17 cellular contexts compared by ENCODE assay signal in genomic region chr18:23250893-23251656, GRCh38.
A peak's percentile ranks its signal among the peaks of the same experiment; 100 is the strongest.
DNase-seq lines count a peak whose midpoint lies in the region; ATAC-seq and TF ChIP-seq lines count a peak whose summit lies in the region.
"Had no signal": no experiment of that assay in that cellular context is flagged by ENCODE, and none has a peak within 500 bp of the region (broad histone marks: within the 10 kb centered on the region; RNA-seq: fewer than 3 reads in every experiment).

No MANE protein-coding gene starts in this region.

- no peaks in the 10 kb centered on the region for H3K27me3 Mint-ChIP-seq in neural crest cell (ENCODE audit: low read depth)
- H3K27me3 Mint-ChIP-seq: B cell had no signal

- intact Hi-C loops in esophagus muscularis mucosa (cut with DNase I): loop anchor here (5.0 kb wide), 1 partner anchor 51 kb away; no protein-coding TSS in a partner anchor

- peaks cover 14% of the 10 kb centered on the region for H3K36me3 Mint-ChIP-seq in neural crest cell (ENCODE audit: low read depth)

- peak overlapping the region; percentile 69 to 99 (median 93) for H3K27ac ChIP-seq in BLaER1 treated with 17β-estradiol and CSF1 and Interleukin-3, amounts not matched to agents 10 nM and 100 nM
- no peak overlapping the region for H3K27ac ChIP-seq in esophagus muscularis mucosa (replicated peaks in 1 of 4)
- H3K27ac ChIP-seq: gastrocnemius medialis, KMS-11 had no signal

- H3K4me2 ChIP-seq in BLaER1 treated with 17β-estradiol and CSF1 and Interleukin-3, amounts not matched to agents 10 nM and 100 nM: peak overlapping the region; percentile 69 to 98 (median 87)
- H3K4me2 ChIP-seq: KMS-11 had no signal

- no peaks in the 10 kb centered on the region for H3K27me3 ChIP-seq in BLaER1 treated with 17β-estradiol and CSF1 and Interleukin-3, amounts not matched to agents 10 nM and 100 nM
- H3K27me3 ChIP-seq in esophagus muscularis mucosa: no peaks in the 10 kb centered on the region
- H3K27me3 ChIP-seq: gastrocnemius medialis had no signal

- peak overlapping the region; percentile 59 to 82 (median 77); a peak in 20 of 22 replicates for H3K9ac ChIP-seq in BLaER1 treated with 17β-estradiol and CSF1 and Interleukin-3, amounts not matched to agents 10 nM and 100 nM
- H3K9ac ChIP-seq: KMS-11 had no signal

- H3K4me1 Mint-ChIP-seq in neural crest cell: no peaks in the 10 kb centered on the region
- H3K4me1 Mint-ChIP-seq: B cell had no signal

- H3K36me3 ChIP-seq in BLaER1 treated with 17β-estradiol and CSF1 and Interleukin-3, amounts not matched to agents 10 nM and 100 nM: peaks cover 16 to 57% (median 42%) of the 10 kb centered on the region in 11 experiments; a peak in 17 of 22 replicates
- H3K36me3 ChIP-seq in esophagus muscularis mucosa: peaks cover 0 to 15% (median 0%) of the 10 kb centered on the region in 4 donors
- H3K36me3 ChIP-seq: gastrocnemius medialis had no signal

- TF ChIP-seq CTCF in neural crest cell (conservative IDR thresholded peaks at IDR 0.05) (no peak), esophagus muscularis mucosa (IDR thresholded peaks at IDR 0.05) (no peak)

- peak; percentile 42 to 62 for DNase-seq in NOMO-1 (lab: John Stamatoyannopoulos, UW; ENCODE audit: unreplicated experiment in 2 of 2)
- DNase-seq in neural crest cell (ENCODE audit: low read depth, low spot score): no peak
- no peak for DNase-seq in cerebellar cortex (ENCODE audit: low spot score)
- no peak for DNase-seq in Ammon's horn (ENCODE audit: low spot score)
- no peak for DNase-seq in esophagus muscularis mucosa (ENCODE audit: extremely low spot score)
- DNase-seq: activated CD8-positive, alpha-beta T cell treated with anti-CD3 and anti-CD28 coated beads, Interleukin-2, amount 10 ng/mL, durations not matched to agents 7 days and 5 days; activated naive CD4-positive, alpha-beta T cell; DMS79; islet precursor cell; NCI-H2081 treated with DMSO at 0.1 percent for 48 hours had no signal

- peaks cover 67 to 87% (median 74%) of the 10 kb centered on the region in 10 experiments for H3K4me1 ChIP-seq in BLaER1 treated with 17β-estradiol and CSF1 and Interleukin-3, amounts not matched to agents 10 nM and 100 nM
- no peaks in the 10 kb centered on the region for H3K4me1 ChIP-seq in esophagus muscularis mucosa
- H3K4me1 ChIP-seq: gastrocnemius medialis had no signal

- no peak overlapping the region for H3K4me3 Mint-ChIP-seq in neural crest cell
- H3K4me3 Mint-ChIP-seq: activated CD8-positive, alpha-beta T cell treated with anti-CD3 and anti-CD28 coated beads, Interleukin-2, amount 10 ng/mL, durations not matched to agents 7 days and 5 days; B cell; T-helper 2 cell treated with Interferon-gamma antibody and Interleukin-4, amounts not matched to agents 5 μg/mL and 100 μg/mL, for 36 hours had no signal

- WGBS in esophagus muscularis mucosa: 84% methylated on average over 13 of the region's 13 CpGs

- TF ChIP-seq EP300 in esophagus muscularis mucosa (IDR thresholded peaks at IDR 0.05): no peak

- H4K20me1 ChIP-seq in BLaER1 treated with 17β-estradiol and CSF1 and Interleukin-3, amounts not matched to agents 10 nM and 100 nM: no peaks in the 10 kb centered on the region

- ATAC-seq in esophagus mucosa (peak; percentile 31), GM18861 (IDR thresholded peaks at IDR 0.05; ENCODE audit: unreplicated experiment) (no peak)
- ATAC-seq: activated CD8-positive, alpha-beta T cell treated with anti-CD3 and anti-CD28 coated beads, Interleukin-2, amount 10 ng/mL, durations not matched to agents 7 days and 5 days; gastrocnemius medialis had no signal

- no peak for TF ChIP-seq POLR2A in esophagus muscularis mucosa (IDR thresholded peaks at IDR 0.05; ENCODE audit: low read depth)

- H3K4me3 ChIP-seq in BLaER1 treated with 17β-estradiol and CSF1 and Interleukin-3, amounts not matched to agents 10 nM and 100 nM: peak overlapping the region in 4 of 10 experiments; percentile 22 to 23 (median 22); a peak in 6 of 20 replicates
- no peak overlapping the region for H3K4me3 ChIP-seq in esophagus muscularis mucosa
- H3K4me3 ChIP-seq: gastrocnemius medialis had no signal

- H3K9me3 Mint-ChIP-seq in neural crest cell: peaks cover 2% of the 10 kb centered on the region
- H3K9me3 Mint-ChIP-seq: T-helper 2 cell treated with Interferon-gamma antibody and Interleukin-4, amounts not matched to agents 5 μg/mL and 100 μg/mL, for 36 hours had no signal

- peaks cover 34 to 52% (median 43%) of the 10 kb centered on the region in 11 experiments for H3K9me3 ChIP-seq in BLaER1 treated with 17β-estradiol and CSF1 and Interleukin-3, amounts not matched to agents 10 nM and 100 nM (replicated peaks in 1 of 11)
- H3K9me3 ChIP-seq in esophagus muscularis mucosa: no peaks in the 10 kb centered on the region
- H3K9me3 ChIP-seq: gastrocnemius medialis had no signal

- H3K27ac Mint-ChIP-seq in neural crest cell (ENCODE audit: unreplicated experiment): peak overlapping the region; percentile 19
- H3K27ac Mint-ChIP-seq: activated CD8-positive, alpha-beta T cell treated with anti-CD3 and anti-CD28 coated beads, Interleukin-2, amount 10 ng/mL, durations not matched to agents 7 days and 5 days; B cell; T-helper 2 cell treated with Interferon-gamma antibody and Interleukin-4, amounts not matched to agents 5 μg/mL and 100 μg/mL, for 36 hours had no signal

Comparison
In these comparisons a context has a peak if more than half of its experiments do, and no peak if none do; other contexts are left out.
1. H3K27ac ChIP-seq: peak in BLaER1 treated with 17β-estradiol and CSF1 and Interleukin-3, amounts not matched to agents 10 nM and 100 nM (11 of 11); none in esophagus muscularis mucosa (0 of 4).
2. DNase-seq: peak in NOMO-1 (2 of 2); none in neural crest cell (single experiment), cerebellar cortex (single experiment), Ammon's horn (single experiment) and esophagus muscularis mucosa (single experiment).